Comparison of ENCODE assay signal across 16 cellular contexts in the genomic region with DNA sequence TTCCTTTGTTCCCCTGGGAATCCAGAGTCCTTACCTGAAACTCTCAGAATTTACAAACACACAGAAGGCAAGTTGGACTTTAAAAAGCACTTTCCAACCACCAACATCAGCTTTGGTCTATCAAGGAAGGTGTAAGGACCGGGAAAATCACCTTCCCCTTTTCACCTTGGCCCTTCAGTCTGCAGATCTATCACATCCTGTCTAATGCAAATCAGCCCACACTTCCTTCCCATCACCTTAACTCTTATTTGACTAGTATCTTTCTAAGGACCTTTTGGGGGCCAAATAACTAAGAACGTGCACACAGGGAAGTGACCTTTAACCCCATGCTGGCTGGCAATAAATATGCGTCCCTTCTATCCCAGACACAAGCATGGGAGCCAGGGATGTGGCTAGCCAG.
DNase-seq lines count a peak whose midpoint lies in the region; ATAC-seq and TF ChIP-seq lines count a peak whose summit lies in the region.
"Had no signal": no experiment of that assay in that cellular context is flagged by ENCODE, and none has a peak within 500 bp of the region (broad histone marks: within the 10 kb centered on the region; RNA-seq: fewer than 3 reads in every experiment).

No MANE protein-coding gene starts in this region.

- peak overlapping the region; percentile 7 for H3K27ac Mint-ChIP-seq in endodermal cell
- H3K27ac Mint-ChIP-seq: B cell; CD4-positive, alpha-beta T cell had no signal

- peaks cover 34% of the 10 kb centered on the region for H3K4me1 Mint-ChIP-seq in endodermal cell

- no peak overlapping the region for H3K56ac ChIP-seq in mesendoderm (ENCODE audit: low read length)

- ATAC-seq in GM19467 (IDR thresholded peaks at IDR 0.05; ENCODE audit: unreplicated experiment) (peak; percentile 55), GM19463 (IDR thresholded peaks at IDR 0.05; ENCODE audit: unreplicated experiment) (no peak), HG03469 (IDR thresholded peaks at IDR 0.05; ENCODE audit: unreplicated experiment) (no peak)

- H3K18ac ChIP-seq in mesendoderm (ENCODE audit: low read length), result no peak overlapping the region

- peak overlapping the region; percentile 8 for H2BK5ac ChIP-seq in mesendoderm (ENCODE audit: low read length)

- peaks cover 6% of the 10 kb centered on the region for H3K27me3 Mint-ChIP-seq in endodermal cell (ENCODE audit: insufficient read depth)

- H4K5ac ChIP-seq in mesendoderm (ENCODE audit: low read length), result no peak overlapping the region

- H4K20me1 ChIP-seq in BLaER1 treated with 17β-estradiol and CSF1 and Interleukin-3, amounts not matched to agents 10 nM and 100 nM, result no peaks in the 10 kb centered on the region

- no peaks in the 10 kb centered on the region for H3K79me1 ChIP-seq in mesendoderm (ENCODE audit: low read length)

- peaks cover 6 to 35% (median 24%) of the 10 kb centered on the region in 10 experiments; a peak in 19 of 20 replicates for H3K4me1 ChIP-seq in BLaER1 treated with 17β-estradiol and CSF1 and Interleukin-3, amounts not matched to agents 10 nM and 100 nM
- H3K4me1 ChIP-seq in endodermal cell (ENCODE audit: control insufficient read depth, insufficient read depth, low read length), result peaks cover 12% of the 10 kb centered on the region
- H3K4me1 ChIP-seq in mesendoderm (ENCODE audit: control insufficient read depth, low read depth, low read length), result peaks cover 3% of the 10 kb centered on the region
- H3K4me1 ChIP-seq in uterus, result no peaks in the 10 kb centered on the region
- H3K4me1 ChIP-seq: Caco-2 had no signal

- no peaks in the 10 kb centered on the region for H3K27me3 ChIP-seq in BLaER1 treated with 17β-estradiol and CSF1 and Interleukin-3, amounts not matched to agents 10 nM and 100 nM
- H3K27me3 ChIP-seq in endodermal cell (ENCODE audit: control insufficient read depth, insufficient read depth, low read length, poor library complexity, severe bottlenecking) (no peaks in the 10 kb centered on the region), mesendoderm (ENCODE audit: insufficient read depth, low read length, poor library complexity) (no peaks in the 10 kb centered on the region), uterus (no peaks in the 10 kb centered on the region)

- no peak overlapping the region for H4K8ac ChIP-seq in mesendoderm (ENCODE audit: low read depth, low read length)

- no peak overlapping the region for H3K4me3 ChIP-seq in BLaER1 treated with 17β-estradiol and CSF1 and Interleukin-3, amounts not matched to agents 10 nM and 100 nM
- H3K4me3 ChIP-seq in endodermal cell (ENCODE audit: low read length) (no peak overlapping the region), mesendoderm (ENCODE audit: low read length) (no peak overlapping the region), uterus (no peak overlapping the region)

- no peak overlapping the region for H3K23ac ChIP-seq in mesendoderm (ENCODE audit: low read length)

- no peak overlapping the region for H2BK15ac ChIP-seq in mesendoderm (replicated peaks; ENCODE audit: low read depth)

- no peak overlapping the region for H3K4ac ChIP-seq in mesendoderm (ENCODE audit: low read depth, low read length)

- no peak for DNase-seq in endodermal cell
- DNase-seq in mesendoderm, result peak; percentile 11
- DNase-seq in uterus, result no peak
- DNase-seq: 8988T; Caco-2; CD4-positive, alpha-beta T cell; GOT3; H7 had no signal

- H3K79me2 ChIP-seq in mesendoderm (ENCODE audit: control insufficient read depth, insufficient read depth, low read length), result no peaks in the 10 kb centered on the region

- peaks cover 0 to 11% (median 5%) of the 10 kb centered on the region in 11 experiments; a peak in 4 of 22 replicates for H3K9me3 ChIP-seq in BLaER1 treated with 17β-estradiol and CSF1 and Interleukin-3, amounts not matched to agents 10 nM and 100 nM (replicated peaks in 1 of 11)
- H3K9me3 ChIP-seq in endodermal cell (ENCODE audit: control insufficient read depth, low read length) (no peaks in the 10 kb centered on the region), uterus (no peaks in the 10 kb centered on the region)
- H3K9me3 ChIP-seq: Caco-2 had no signal

- no peaks in the 10 kb centered on the region for H3K9me3 Mint-ChIP-seq in endodermal cell
- H3K9me3 Mint-ChIP-seq: CD4-positive, alpha-beta T cell had no signal

- no peaks in the 10 kb centered on the region for H3K36me3 ChIP-seq in BLaER1 treated with 17β-estradiol and CSF1 and Interleukin-3, amounts not matched to agents 10 nM and 100 nM
- H3K36me3 ChIP-seq in endodermal cell (ENCODE audit: control insufficient read depth, insufficient read depth, low read length) (no peaks in the 10 kb centered on the region), mesendoderm (ENCODE audit: control insufficient read depth, insufficient read depth, low read length) (no peaks in the 10 kb centered on the region), uterus (no peaks in the 10 kb centered on the region)

- H3K4me3 Mint-ChIP-seq in endodermal cell, result no peak overlapping the region
- H3K4me3 Mint-ChIP-seq: B cell; CD4-positive, alpha-beta T cell had no signal

- no peak overlapping the region for H3K27ac ChIP-seq in BLaER1 treated with 17β-estradiol and CSF1 and Interleukin-3, amounts not matched to agents 10 nM and 100 nM
- H3K27ac ChIP-seq in endodermal cell (ENCODE audit: low read depth, low read length) (no peak overlapping the region), mesendoderm (ENCODE audit: low read depth, low read length) (no peak overlapping the region), uterus (no peak overlapping the region)
- H3K27ac ChIP-seq: C4-2B, HL-60, KMS-11 had no signal

- WGBS in endodermal cell (ENCODE audit: insufficient coverage in 1 of 2, insufficient read length in 1 of 2), 2 experiments, result 82 to 90% methylated on average over 2 to 3 of the region's 3 CpGs
- WGBS in mesendoderm (ENCODE audit: extremely low coverage, insufficient coverage, low lambda C conversion rate), result no CpG with 5 or more reads among the region's 3 CpGs

- TF ChIP-seq POLR2A in uterus (IDR thresholded peaks at IDR 0.05), result no peak

- H2BK120ac ChIP-seq in mesendoderm (ENCODE audit: low read depth, low read length), result no peak overlapping the region

- no peaks in the 10 kb centered on the region for H3K36me3 Mint-ChIP-seq in endodermal cell (ENCODE audit: low read depth)

- H2AK5ac ChIP-seq in mesendoderm (ENCODE audit: low read length), result no peak overlapping the region

- TF ChIP-seq CTCF in endodermal cell (conservative IDR thresholded peaks at IDR 0.05), result no peak
- no peak for TF ChIP-seq CTCF in uterus (IDR thresholded peaks at IDR 0.05)

- peak overlapping the region in 6 of 11 experiments; percentile 6 to 68 (median 16); a peak in 7 of 22 replicates for H3K4me2 ChIP-seq in BLaER1 treated with 17β-estradiol and CSF1 and Interleukin-3, amounts not matched to agents 10 nM and 100 nM
- no peak overlapping the region for H3K4me2 ChIP-seq in mesendoderm (ENCODE audit: low read length)
- H3K4me2 ChIP-seq: KMS-11 had no signal

- intact Hi-C loops in uterus (cut with DNase I; ENCODE audit: low total_unique reads), result no loop called here

- H3K9ac ChIP-seq in BLaER1 treated with 17β-estradiol and CSF1 and Interleukin-3, amounts not matched to agents 10 nM and 100 nM, result no peak overlapping the region
- no peak overlapping the region for H3K9ac ChIP-seq in endodermal cell (ENCODE audit: extremely low read depth, low read length, poor library complexity, severe bottlenecking)
- H3K9ac ChIP-seq in mesendoderm (ENCODE audit: low read length), result no peak overlapping the region
- H3K9ac ChIP-seq: KMS-11 had no signal
